ENCODE assay signal across 1 cellular context in the genomic region with DNA sequence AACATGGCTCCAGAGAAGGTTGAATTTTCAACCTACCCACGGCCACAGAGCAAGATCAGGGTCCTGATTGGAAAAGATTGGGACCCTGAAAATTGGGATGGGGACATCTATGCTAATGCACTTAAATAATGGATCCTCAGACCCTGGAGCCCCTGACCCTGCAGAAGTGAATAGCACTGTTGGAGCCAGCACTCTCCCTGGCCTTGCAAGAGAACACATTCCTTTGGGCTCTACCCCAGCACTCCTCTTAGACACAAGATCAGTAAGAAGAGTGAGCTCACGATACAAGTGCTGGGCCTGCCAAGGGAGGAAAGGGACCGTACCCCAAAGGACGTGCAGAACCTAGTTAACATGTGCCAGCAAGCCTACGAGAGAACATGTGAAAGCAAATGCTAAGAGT.
TF ChIP-seq lines count a peak whose summit lies in the region.

No MANE protein-coding gene starts in this region.

TF ChIP-seq in IMR-90, 13 proteins besides CTCF, POLR2A, EP300 and RAD21 (continued from another document):
- TF ChIP-seq, protein P1, sequence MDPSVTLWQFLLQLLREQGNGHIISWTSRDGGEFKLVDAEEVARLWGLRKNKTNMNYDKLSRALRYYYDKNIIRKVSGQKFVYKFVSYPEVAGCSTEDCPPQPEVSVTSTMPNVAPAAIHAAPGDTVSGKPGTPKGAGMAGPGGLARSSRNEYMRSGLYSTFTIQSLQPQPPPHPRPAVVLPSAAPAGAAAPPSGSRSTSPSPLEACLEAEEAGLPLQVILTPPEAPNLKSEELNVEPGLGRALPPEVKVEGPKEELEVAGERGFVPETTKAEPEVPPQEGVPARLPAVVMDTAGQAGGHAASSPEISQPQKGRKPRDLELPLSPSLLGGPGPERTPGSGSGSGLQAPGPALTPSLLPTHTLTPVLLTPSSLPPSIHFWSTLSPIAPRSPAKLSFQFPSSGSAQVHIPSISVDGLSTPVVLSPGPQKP (IDR thresholded peaks at IDR 0.05; ENCODE audit: borderline replicate concordance, low read depth, low read length): no peak
- TF ChIP-seq CHD1 (IDR thresholded peaks at IDR 0.05; ENCODE audit: low read depth, low read length) (no peak), FOS (IDR thresholded peaks at IDR 0.05; ENCODE audit: low read depth, low read length) (no peak), RCOR1 (IDR thresholded peaks at IDR 0.05; ENCODE audit: insufficient replicate concordance, low read length) (no peak), MXI1 (IDR thresholded peaks at IDR 0.05; ENCODE audit: borderline replicate concordance, low read depth, low read length) (no peak)
TF ChIP-seq in IMR-90: peak in this region for 0.
